Comparison of ENCODE assay signal across 8 cellular contexts in genomic region chrX:102516314-102516936, GRCh38. TPM values are rescaled to one million over a fixed set of nuclear protein-coding genes. Genes with fewer than 3 reads are reported as not detected.
DNase-seq lines count a peak whose midpoint lies in the region; ATAC-seq, FAIRE-seq and TF ChIP-seq lines count a peak whose summit lies in the region.

Gene TMSB15A (minus strand): TSS chrX:102516739.

- peaks cover 4% of the 10 kb centered on the region for H3K4me1 Mint-ChIP-seq in activated CD4-positive, alpha-beta T cell treated with anti-CD3 and anti-CD28 coated beads for 36 hours
- peaks cover 3% of the 10 kb centered on the region for H3K4me1 Mint-ChIP-seq in chondrocyte (ENCODE audit: low read depth)

- no peak for FAIRE-seq in kidney (lab: Jason Lieb, UNC)

- H3K4me3 Mint-ChIP-seq in activated CD4-positive, alpha-beta T cell treated with anti-CD3 and anti-CD28 coated beads for 36 hours, result peak within 1 kb of the TSS; percentile 73
- peak within 1 kb of the TSS; percentile 78 for H3K4me3 Mint-ChIP-seq in chondrocyte (ENCODE audit: unreplicated experiment)

- H3K9me3 Mint-ChIP-seq in activated CD4-positive, alpha-beta T cell treated with anti-CD3 and anti-CD28 coated beads for 36 hours (ENCODE audit: low read depth), result no peaks in the 10 kb centered on the region
- H3K9me3 Mint-ChIP-seq in chondrocyte (ENCODE audit: low read depth), result peaks cover 11% of the 10 kb centered on the region

- H3K9ac ChIP-seq in kidney (ENCODE audit: low read length in 2 of 2), result no peak within 1 kb of the TSS

- H3K36me3 ChIP-seq in kidney (ENCODE audit: control insufficient read depth in 1 of 2, insufficient read depth in 2 of 2, low read length in 2 of 2), result no peaks in the 10 kb centered on the region

- peaks cover 2 to 4% of the 10 kb centered on the region in 2 donors for H3K4me1 ChIP-seq in kidney (ENCODE audit: control insufficient read depth in 1 of 2, insufficient read depth in 1 of 2, low read depth in 1 of 2, low read length in 2 of 2)

- H3K36me3 Mint-ChIP-seq in activated CD4-positive, alpha-beta T cell treated with anti-CD3 and anti-CD28 coated beads for 36 hours (ENCODE audit: low read depth), result no peaks in the 10 kb centered on the region
- no peaks in the 10 kb centered on the region for H3K36me3 Mint-ChIP-seq in chondrocyte (ENCODE audit: low read depth)

- peak; percentile 88 for ATAC-seq in HG02610 (IDR thresholded peaks at IDR 0.05; ENCODE audit: unreplicated experiment)
- peak; percentile 98 for ATAC-seq in activated CD4-positive, alpha-beta T cell treated with anti-CD3 and anti-CD28 coated beads for 36 hours

- H3K27ac Mint-ChIP-seq in activated CD4-positive, alpha-beta T cell treated with anti-CD3 and anti-CD28 coated beads for 36 hours, result peak within 1 kb of the TSS; percentile 65
- H3K27ac Mint-ChIP-seq in chondrocyte (ENCODE audit: unreplicated experiment), result peak within 1 kb of the TSS; percentile 56

- H3K4me3 ChIP-seq in kidney (ENCODE audit: low read length in 2 of 2), result peak within 1 kb of the TSS; percentile 38 to 43

- H3K27ac ChIP-seq in kidney (ENCODE audit: low read depth in 2 of 2, low read length in 2 of 2), result no peak within 1 kb of the TSS

- intact Hi-C loops in activated CD4-positive, alpha-beta T cell treated with anti-CD3 and anti-CD28 coated beads for 36 hours (cut with DNase I, micrococcal nuclease), result loop anchor here in 1 of 2 experiments (2.0 kb wide), 2 partner anchors 82 to 346 kb away; partner anchors contain the start of gene ARMCX5
- intact Hi-C loops in kidney (cut with DNase I), result no loop called here

- H3K27me3 Mint-ChIP-seq in activated CD4-positive, alpha-beta T cell treated with anti-CD3 and anti-CD28 coated beads for 36 hours, result peaks cover 35% of the 10 kb centered on the region
- H3K27me3 Mint-ChIP-seq in chondrocyte (ENCODE audit: low read depth), result no peaks in the 10 kb centered on the region

- CTCF ChIA-PET in activated CD4-positive, alpha-beta T cell treated with anti-CD3 and anti-CD28 coated beads for 36 hours (lab: Charles Lee), result interaction anchor here (0.6 to 1.1 kb wide), 2 partner anchors 384 to 994 kb away, joined by 3 to 4 read pairs; no protein-coding TSS in a partner anchor

- DNase-seq in DMS79 (lab: John Stamatoyannopoulos, UW), result peak; percentile 69
- DNase-seq in NCI-H2081 (lab: John Stamatoyannopoulos, UW), result peak; percentile 75 to 77
- peak; percentile 75 for DNase-seq in activated CD4-positive, alpha-beta T cell treated with anti-CD3 and anti-CD28 coated beads for 36 hours
- DNase-seq in chondrocyte (ENCODE audit: low spot score), result peak; percentile 81
- DNase-seq in kidney, result peak; percentile 80
- DNase-seq in stimulated activated CD4-positive, alpha-beta T cell treated with anti-CD3 and anti-CD28 coated beads, Interleukin-15, amount 100 ng/mL, for 24 hours, result peak; percentile 78
- DNase-seq in KG1 (lab: John Stamatoyannopoulos, UW), result no peak

- POLR2A ChIA-PET in activated CD4-positive, alpha-beta T cell treated with anti-CD3 and anti-CD28 coated beads for 36 hours (lab: Charles Lee), result no interaction called here

- TF ChIP-seq CTCF in chondrocyte (IDR thresholded peaks at IDR 0.05), result no peak
- no peak for TF ChIP-seq CTCF in kidney (IDR thresholded peaks at IDR 0.05; ENCODE audit: borderline replicate concordance, extremely low read depth, insufficient read depth)

- H3K9me3 ChIP-seq in kidney (ENCODE audit: control insufficient read depth in 1 of 2, low read length in 2 of 2), result no peaks in the 10 kb centered on the region

RNA-seq across cellular contexts. Expression of gene TMSB15A, which starts in this region (rescaled TPM):
- 1 to 10 TPM in 1 of 2 experiments, under 1 TPM in 1; 0.84 to 1.1 TPM for total RNA-seq in activated CD4-positive, alpha-beta T cell treated with anti-CD3 and anti-CD28 coated beads for 36 hours
- 1.1 to 4.6 TPM (median 4.4 TPM) in 3 replicates for total RNA-seq in chondrocyte
- total RNA-seq in kidney, result not detected
- 1.8 TPM for polyA plus RNA-seq in kidney (ENCODE audit: insufficient read depth, low read depth, low replicate concordance)
